2 cellular contexts compared by ENCODE assay signal in the genomic region with DNA sequence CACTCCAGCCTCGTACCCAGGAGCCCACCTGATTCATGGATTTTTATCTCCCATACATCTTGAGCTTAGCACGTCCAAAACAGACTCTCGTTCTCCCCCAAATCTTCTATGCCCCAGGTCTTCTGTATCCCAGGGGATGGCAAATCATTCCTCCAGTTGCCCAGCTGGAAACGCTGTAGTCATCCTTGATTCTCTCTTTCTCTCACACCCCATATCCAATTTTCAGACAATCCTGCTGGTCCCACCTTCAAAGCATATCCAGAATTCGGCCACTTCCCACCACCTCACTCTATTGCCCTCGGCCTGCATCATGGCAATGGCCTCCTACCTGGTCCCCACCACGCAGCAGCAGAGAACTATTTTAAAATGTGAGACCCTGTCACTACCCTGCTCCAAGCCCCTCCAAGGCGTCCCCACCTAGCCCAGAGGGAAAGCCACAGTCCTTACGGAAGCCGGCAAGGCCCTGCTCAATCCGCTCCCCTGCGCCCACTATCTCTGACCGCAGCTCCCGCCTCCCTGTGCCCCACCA.
TF ChIP-seq lines count a peak whose summit lies in the region.

No MANE protein-coding gene starts in this region.

TF ChIP-seq in IMR-90, 13 proteins besides CTCF, POLR2A, EP300 and RAD21 (continued from another document):
- TF ChIP-seq FOS (IDR thresholded peaks at IDR 0.05; ENCODE audit: low read depth, low read length): no peak
- TF ChIP-seq NFE2L2 (IDR thresholded peaks at IDR 0.05; ENCODE audit: low read depth, low read length): no peak
- TF ChIP-seq CEBPB (IDR thresholded peaks at IDR 0.05; ENCODE audit: low read depth, low read length): no peak
TF ChIP-seq in IMR-90: peak in this region for 0.

TF ChIP-seq in neural cell, 6 proteins besides CTCF, POLR2A, EP300 and RAD21 (continued from another document):
- TF ChIP-seq MXI1 (conservative IDR thresholded peaks at IDR 0.05; ENCODE audit: poor library complexity, severe bottlenecking): no peak
- no peak for TF ChIP-seq TAF1 (IDR thresholded peaks at IDR 0.05; ENCODE audit: low read depth)
- TF ChIP-seq, protein P1, sequence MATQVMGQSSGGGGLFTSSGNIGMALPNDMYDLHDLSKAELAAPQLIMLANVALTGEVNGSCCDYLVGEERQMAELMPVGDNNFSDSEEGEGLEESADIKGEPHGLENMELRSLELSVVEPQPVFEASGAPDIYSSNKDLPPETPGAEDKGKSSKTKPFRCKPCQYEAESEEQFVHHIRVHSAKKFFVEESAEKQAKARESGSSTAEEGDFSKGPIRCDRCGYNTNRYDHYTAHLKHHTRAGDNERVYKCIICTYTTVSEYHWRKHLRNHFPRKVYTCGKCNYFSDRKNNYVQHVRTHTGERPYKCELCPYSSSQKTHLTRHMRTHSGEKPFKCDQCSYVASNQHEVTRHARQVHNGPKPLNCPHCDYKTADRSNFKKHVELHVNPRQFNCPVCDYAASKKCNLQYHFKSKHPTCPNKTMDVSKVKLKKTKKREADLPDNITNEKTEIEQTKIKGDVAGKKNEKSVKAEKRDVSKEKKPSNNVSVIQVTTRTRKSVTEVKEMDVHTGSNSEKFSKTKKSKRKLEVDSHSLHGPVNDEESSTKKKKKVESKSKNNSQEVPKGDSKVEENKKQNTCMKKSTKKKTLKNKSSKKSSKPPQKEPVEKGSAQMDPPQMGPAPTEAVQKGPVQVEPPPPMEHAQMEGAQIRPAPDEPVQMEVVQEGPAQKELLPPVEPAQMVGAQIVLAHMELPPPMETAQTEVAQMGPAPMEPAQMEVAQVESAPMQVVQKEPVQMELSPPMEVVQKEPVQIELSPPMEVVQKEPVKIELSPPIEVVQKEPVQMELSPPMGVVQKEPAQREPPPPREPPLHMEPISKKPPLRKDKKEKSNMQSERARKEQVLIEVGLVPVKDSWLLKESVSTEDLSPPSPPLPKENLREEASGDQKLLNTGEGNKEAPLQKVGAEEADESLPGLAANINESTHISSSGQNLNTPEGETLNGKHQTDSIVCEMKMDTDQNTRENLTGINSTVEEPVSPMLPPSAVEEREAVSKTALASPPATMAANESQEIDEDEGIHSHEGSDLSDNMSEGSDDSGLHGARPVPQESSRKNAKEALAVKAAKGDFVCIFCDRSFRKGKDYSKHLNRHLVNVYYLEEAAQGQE (IDR thresholded peaks at IDR 0.05; ENCODE audit: borderline replicate concordance): no peak
- TF ChIP-seq POLR2AphosphoS5 (IDR thresholded peaks at IDR 0.05): no peak
- no peak for TF ChIP-seq EZH2 (IDR thresholded peaks at IDR 0.05; ENCODE audit: borderline replicate concordance, insufficient read depth, low read length, poor library complexity, severe bottlenecking)
TF ChIP-seq in neural cell: peak in this region for 0.
